ENCODE assay signal across 1 cellular context in the genomic region with DNA sequence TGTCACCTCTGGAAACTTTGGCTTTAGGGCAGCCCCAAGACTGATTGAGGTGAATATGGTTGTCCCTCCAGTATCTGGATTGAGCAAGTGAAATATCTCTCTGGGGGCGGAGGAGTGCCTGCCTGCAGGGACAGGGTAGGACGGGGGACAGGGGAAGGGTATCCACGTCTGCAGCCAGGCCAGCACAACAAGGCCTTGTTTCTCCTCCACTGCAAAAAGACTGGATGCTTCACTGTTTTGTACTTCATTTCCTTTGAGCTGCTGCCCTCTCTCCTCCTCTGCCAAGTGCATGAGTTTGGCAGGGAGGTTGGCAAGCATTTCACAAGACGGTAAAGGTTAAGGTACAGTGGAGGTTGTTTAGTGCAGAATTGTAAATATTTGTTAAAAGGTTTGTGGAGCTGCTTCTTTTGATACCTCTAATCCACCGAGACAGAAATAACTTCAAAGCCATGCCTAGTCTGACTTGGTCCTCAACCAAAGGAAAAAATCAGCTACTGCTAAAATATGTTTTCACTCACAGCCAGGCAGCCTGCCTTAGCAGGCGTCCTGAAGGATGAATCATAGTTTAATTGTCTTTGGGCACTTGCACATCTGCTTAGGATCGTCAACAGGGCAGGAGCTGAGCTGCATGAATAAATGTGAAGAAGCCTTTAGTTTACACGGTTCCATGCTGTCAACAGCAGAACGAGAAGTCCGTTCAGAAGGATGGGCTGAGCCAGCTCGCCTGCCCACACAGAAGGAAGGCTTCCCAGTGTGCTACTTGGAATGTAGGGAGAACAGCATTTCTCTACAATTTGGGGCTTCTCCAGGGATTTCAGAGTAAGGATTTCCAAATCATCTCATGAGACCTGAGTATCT.
TF ChIP-seq lines count a peak whose summit lies in the region.

No MANE protein-coding gene starts in this region.

TF ChIP-seq in HepG2, 621 proteins besides CTCF, POLR2A, EP300 and RAD21 (continued from another document and continues in another):
- TF ChIP-seq, protein P1, sequence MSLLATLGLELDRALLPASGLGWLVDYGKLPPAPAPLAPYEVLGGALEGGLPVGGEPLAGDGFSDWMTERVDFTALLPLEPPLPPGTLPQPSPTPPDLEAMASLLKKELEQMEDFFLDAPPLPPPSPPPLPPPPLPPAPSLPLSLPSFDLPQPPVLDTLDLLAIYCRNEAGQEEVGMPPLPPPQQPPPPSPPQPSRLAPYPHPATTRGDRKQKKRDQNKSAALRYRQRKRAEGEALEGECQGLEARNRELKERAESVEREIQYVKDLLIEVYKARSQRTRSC (CRISPR knock-in tag; IDR thresholded peaks at IDR 0.05; ENCODE audit: low read depth) = no peak
- TF ChIP-seq, protein P2, sequence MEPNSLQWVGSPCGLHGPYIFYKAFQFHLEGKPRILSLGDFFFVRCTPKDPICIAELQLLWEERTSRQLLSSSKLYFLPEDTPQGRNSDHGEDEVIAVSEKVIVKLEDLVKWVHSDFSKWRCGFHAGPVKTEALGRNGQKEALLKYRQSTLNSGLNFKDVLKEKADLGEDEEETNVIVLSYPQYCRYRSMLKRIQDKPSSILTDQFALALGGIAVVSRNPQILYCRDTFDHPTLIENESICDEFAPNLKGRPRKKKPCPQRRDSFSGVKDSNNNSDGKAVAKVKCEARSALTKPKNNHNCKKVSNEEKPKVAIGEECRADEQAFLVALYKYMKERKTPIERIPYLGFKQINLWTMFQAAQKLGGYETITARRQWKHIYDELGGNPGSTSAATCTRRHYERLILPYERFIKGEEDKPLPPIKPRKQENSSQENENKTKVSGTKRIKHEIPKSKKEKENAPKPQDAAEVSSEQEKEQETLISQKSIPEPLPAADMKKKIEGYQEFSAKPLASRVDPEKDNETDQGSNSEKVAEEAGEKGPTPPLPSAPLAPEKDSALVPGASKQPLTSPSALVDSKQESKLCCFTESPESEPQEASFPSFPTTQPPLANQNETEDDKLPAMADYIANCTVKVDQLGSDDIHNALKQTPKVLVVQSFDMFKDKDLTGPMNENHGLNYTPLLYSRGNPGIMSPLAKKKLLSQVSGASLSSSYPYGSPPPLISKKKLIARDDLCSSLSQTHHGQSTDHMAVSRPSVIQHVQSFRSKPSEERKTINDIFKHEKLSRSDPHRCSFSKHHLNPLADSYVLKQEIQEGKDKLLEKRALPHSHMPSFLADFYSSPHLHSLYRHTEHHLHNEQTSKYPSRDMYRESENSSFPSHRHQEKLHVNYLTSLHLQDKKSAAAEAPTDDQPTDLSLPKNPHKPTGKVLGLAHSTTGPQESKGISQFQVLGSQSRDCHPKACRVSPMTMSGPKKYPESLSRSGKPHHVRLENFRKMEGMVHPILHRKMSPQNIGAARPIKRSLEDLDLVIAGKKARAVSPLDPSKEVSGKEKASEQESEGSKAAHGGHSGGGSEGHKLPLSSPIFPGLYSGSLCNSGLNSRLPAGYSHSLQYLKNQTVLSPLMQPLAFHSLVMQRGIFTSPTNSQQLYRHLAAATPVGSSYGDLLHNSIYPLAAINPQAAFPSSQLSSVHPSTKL (CRISPR knock-in tag; IDR thresholded peaks at IDR 0.05) = peak; percentile 100
- TF ChIP-seq NFE2 (CRISPR knock-in tag; IDR thresholded peaks at IDR 0.05) (no peak), RBAK (CRISPR knock-in tag; IDR thresholded peaks at IDR 0.05) (no peak; the same call in 1 of the 2 replicates), MTA3 (CRISPR knock-in tag; IDR thresholded peaks at IDR 0.05) (no peak), SMYD3 (CRISPR knock-in tag; IDR thresholded peaks at IDR 0.05) (peak; percentile 96), EED (CRISPR knock-in tag; IDR thresholded peaks at IDR 0.05) (no peak; the same call in 1 of the 2 replicates), ZNF792 (CRISPR knock-in tag; IDR thresholded peaks at IDR 0.05) (0 out of 2 replicates have a peak, but pooled peaks have one; percentile 87), NR2F1 (CRISPR knock-in tag; IDR thresholded peaks at IDR 0.05) (peak; percentile 81 to 87), FOXP1 (IDR thresholded peaks at IDR 0.05) (peak; percentile 91), FOXP1 (CRISPR knock-in tag; IDR thresholded peaks at IDR 0.05) (peak; percentile 99), DMTF1 (CRISPR knock-in tag; IDR thresholded peaks at IDR 0.05) (no peak), PAX8 (CRISPR knock-in tag; IDR thresholded peaks at IDR 0.05; ENCODE audit: borderline replicate concordance) (peak; percentile 87; the same call in 1 of the 2 replicates), HES4 (CRISPR knock-in tag; IDR thresholded peaks at IDR 0.05; ENCODE audit: borderline replicate concordance) (no peak), SIN3A (IDR thresholded peaks at IDR 0.05; ENCODE audit: borderline replicate concordance, low read depth, low read length) (peak; percentile 55; the same call in 1 of the 2 replicates), DPF2 (CRISPR knock-in tag; IDR thresholded peaks at IDR 0.05; ENCODE audit: borderline replicate concordance, low read depth) (peak; percentile 100), GPN1 (CRISPR knock-in tag; IDR thresholded peaks at IDR 0.05; ENCODE audit: borderline replicate concordance) (no peak), THYN1 (CRISPR knock-in tag; IDR thresholded peaks at IDR 0.05; ENCODE audit: borderline replicate concordance, low read depth) (peak; percentile 95), NKX3-1 (CRISPR knock-in tag; IDR thresholded peaks at IDR 0.05) (peak; percentile 92; the same call in 1 of the 2 replicates), MLLT10 (CRISPR knock-in tag; IDR thresholded peaks at IDR 0.05) (no peak), SOX13 (IDR thresholded peaks at IDR 0.05) (peak; percentile 86), SOX13 (CRISPR knock-in tag; conservative IDR thresholded peaks at IDR 0.05 in 1 of 2, IDR thresholded peaks at IDR 0.05 in 1 of 2) (peak; percentile 72 to 97; a peak in 2 of 4 replicates), ATF1 (CRISPR knock-in tag; IDR thresholded peaks at IDR 0.05) (peak; percentile 78), CBX5 (CRISPR knock-in tag; IDR thresholded peaks at IDR 0.05; ENCODE audit: borderline replicate concordance) (peak; percentile 100), REPIN1 (CRISPR knock-in tag; IDR thresholded peaks at IDR 0.05; ENCODE audit: borderline replicate concordance, low read depth) (peak; percentile 100), ZNF546 (CRISPR knock-in tag; conservative IDR thresholded peaks at IDR 0.05) (peak; percentile 78; the same call in 1 of the 2 replicates), HIVEP1 (CRISPR knock-in tag; IDR thresholded peaks at IDR 0.05) (no peak; the same call in 1 of the 2 replicates), ZFP36L1 (CRISPR knock-in tag; IDR thresholded peaks at IDR 0.05) (peak; percentile 88), NFRKB (IDR thresholded peaks at IDR 0.05) (no peak), ZNF761 (CRISPR knock-in tag; conservative IDR thresholded peaks at IDR 0.05) (peak; percentile 93; the same call in 1 of the 2 replicates), NCOA2 (CRISPR knock-in tag; IDR thresholded peaks at IDR 0.05) (peak; percentile 100), DMAP1 (CRISPR knock-in tag; IDR thresholded peaks at IDR 0.05) (peak; percentile 90; the same call in 1 of the 2 replicates), ZNF251 (CRISPR knock-in tag; IDR thresholded peaks at IDR 0.05) (no peak), RBM22 (optimal IDR thresholded peaks at IDR 0.05; ENCODE audit: low read length) (no peak), ZNF256 (CRISPR knock-in tag; conservative IDR thresholded peaks at IDR 0.05) (0 out of 2 replicates have a peak, but pooled peaks have one; percentile 70), BHLHE40 (IDR thresholded peaks at IDR 0.05; ENCODE audit: low read length) (no peak), KDM3A (CRISPR knock-in tag; IDR thresholded peaks at IDR 0.05; ENCODE audit: low read depth) (peak; percentile 100), MAX (IDR thresholded peaks at IDR 0.05) (peak; percentile 84), ZNF605 (CRISPR knock-in tag; IDR thresholded peaks at IDR 0.05) (peak; percentile 94), SP4 (CRISPR knock-in tag; IDR thresholded peaks at IDR 0.05) (peak; percentile 91)
- TF ChIP-seq, protein P3, sequence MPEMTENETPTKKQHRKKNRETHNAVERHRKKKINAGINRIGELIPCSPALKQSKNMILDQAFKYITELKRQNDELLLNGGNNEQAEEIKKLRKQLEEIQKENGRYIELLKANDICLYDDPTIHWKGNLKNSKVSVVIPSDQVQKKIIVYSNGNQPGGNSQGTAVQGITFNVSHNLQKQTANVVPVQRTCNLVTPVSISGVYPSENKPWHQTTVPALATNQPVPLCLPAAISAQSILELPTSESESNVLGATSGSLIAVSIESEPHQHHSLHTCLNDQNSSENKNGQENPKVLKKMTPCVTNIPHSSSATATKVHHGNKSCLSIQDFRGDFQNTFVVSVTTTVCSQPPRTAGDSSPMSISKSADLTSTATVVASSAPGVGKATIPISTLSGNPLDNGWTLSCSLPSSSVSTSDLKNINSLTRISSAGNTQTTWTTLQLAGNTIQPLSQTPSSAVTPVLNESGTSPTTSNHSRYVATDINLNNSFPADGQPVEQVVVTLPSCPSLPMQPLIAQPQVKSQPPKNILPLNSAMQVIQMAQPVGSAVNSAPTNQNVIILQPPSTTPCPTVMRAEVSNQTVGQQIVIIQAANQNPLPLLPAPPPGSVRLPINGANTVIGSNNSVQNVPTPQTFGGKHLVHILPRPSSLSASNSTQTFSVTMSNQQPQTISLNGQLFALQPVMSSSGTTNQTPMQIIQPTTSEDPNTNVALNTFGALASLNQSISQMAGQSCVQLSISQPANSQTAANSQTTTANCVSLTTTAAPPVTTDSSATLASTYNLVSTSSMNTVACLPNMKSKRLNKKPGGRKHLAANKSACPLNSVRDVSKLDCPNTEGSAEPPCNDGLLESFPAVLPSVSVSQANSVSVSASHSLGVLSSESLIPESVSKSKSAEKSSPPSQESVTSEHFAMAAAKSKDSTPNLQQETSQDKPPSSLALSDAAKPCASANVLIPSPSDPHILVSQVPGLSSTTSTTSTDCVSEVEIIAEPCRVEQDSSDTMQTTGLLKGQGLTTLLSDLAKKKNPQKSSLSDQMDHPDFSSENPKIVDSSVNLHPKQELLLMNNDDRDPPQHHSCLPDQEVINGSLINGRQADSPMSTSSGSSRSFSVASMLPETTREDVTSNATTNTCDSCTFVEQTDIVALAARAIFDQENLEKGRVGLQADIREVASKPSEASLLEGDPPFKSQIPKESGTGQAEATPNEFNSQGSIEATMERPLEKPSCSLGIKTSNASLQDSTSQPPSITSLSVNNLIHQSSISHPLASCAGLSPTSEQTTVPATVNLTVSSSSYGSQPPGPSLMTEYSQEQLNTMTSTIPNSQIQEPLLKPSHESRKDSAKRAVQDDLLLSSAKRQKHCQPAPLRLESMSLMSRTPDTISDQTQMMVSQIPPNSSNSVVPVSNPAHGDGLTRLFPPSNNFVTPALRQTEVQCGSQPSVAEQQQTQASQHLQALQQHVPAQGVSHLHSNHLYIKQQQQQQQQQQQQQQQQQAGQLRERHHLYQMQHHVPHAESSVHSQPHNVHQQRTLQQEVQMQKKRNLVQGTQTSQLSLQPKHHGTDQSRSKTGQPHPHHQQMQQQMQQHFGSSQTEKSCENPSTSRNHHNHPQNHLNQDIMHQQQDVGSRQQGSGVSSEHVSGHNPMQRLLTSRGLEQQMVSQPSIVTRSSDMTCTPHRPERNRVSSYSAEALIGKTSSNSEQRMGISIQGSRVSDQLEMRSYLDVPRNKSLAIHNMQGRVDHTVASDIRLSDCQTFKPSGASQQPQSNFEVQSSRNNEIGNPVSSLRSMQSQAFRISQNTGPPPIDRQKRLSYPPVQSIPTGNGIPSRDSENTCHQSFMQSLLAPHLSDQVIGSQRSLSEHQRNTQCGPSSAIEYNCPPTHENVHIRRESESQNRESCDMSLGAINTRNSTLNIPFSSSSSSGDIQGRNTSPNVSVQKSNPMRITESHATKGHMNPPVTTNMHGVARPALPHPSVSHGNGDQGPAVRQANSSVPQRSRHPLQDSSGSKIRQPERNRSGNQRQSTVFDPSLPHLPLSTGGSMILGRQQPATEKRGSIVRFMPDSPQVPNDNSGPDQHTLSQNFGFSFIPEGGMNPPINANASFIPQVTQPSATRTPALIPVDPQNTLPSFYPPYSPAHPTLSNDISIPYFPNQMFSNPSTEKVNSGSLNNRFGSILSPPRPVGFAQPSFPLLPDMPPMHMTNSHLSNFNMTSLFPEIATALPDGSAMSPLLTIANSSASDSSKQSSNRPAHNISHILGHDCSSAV (CRISPR knock-in tag; IDR thresholded peaks at IDR 0.05; ENCODE audit: borderline replicate concordance) = no peak
- TF ChIP-seq, protein P4, sequence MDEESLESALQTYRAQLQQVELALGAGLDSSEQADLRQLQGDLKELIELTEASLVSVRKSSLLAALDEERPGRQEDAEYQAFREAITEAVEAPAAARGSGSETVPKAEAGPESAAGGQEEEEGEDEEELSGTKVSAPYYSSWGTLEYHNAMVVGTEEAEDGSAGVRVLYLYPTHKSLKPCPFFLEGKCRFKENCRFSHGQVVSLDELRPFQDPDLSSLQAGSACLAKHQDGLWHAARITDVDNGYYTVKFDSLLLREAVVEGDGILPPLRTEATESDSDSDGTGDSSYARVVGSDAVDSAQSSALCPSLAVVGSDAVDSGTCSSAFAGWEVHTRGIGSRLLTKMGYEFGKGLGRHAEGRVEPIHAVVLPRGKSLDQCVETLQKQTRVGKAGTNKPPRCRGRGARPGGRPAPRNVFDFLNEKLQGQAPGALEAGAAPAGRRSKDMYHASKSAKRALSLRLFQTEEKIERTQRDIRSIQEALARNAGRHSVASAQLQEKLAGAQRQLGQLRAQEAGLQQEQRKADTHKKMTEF (CRISPR knock-in tag; IDR thresholded peaks at IDR 0.05) = peak; percentile 100
- TF ChIP-seq, protein P5, sequence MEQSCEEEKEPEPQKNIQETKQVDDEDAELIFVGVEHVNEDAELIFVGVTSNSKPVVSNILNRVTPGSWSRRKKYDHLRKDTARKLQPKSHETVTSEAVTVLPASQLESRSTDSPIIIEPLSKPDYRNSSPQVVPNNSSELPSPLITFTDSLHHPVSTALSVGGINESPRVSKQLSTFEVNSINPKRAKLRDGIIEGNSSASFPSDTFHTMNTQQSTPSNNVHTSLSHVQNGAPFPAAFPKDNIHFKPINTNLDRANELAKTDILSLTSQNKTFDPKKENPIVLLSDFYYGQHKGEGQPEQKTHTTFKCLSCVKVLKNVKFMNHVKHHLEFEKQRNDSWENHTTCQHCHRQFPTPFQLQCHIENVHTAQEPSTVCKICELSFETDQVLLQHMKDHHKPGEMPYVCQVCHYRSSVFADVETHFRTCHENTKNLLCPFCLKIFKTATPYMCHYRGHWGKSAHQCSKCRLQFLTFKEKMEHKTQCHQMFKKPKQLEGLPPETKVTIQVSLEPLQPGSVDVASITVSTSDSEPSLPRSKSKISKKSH (CRISPR knock-in tag; IDR thresholded peaks at IDR 0.05; ENCODE audit: borderline replicate concordance) = no peak
